32 cellular contexts compared by ENCODE assay signal in genomic region chr5:98795243-98795642, GRCh38. TPM values are rescaled to one million over a fixed set of nuclear protein-coding genes. Genes with fewer than 3 reads are reported as not detected.
DNase-seq lines count a peak whose midpoint lies in the region; ATAC-seq, FAIRE-seq and TF ChIP-seq lines count a peak whose summit lies in the region.
"Had no signal": no experiment of that assay in that cellular context is flagged by ENCODE, and none has a peak within 500 bp of the region (broad histone marks: within the 10 kb centered on the region; RNA-seq: fewer than 3 reads in every experiment).

No MANE protein-coding gene starts in this region.

- no peak for ATAC-seq in GM21619 (IDR thresholded peaks at IDR 0.05; ENCODE audit: unreplicated experiment)
- ATAC-seq in GM18858 (IDR thresholded peaks at IDR 0.05; ENCODE audit: unreplicated experiment) = no peak
- ATAC-seq: effector memory CD8-positive, alpha-beta T cell; esophagus mucosa; gastrocnemius medialis; naive thymus-derived CD8-positive, alpha-beta T cell had no signal

- TF ChIP-seq POLR2A in endothelial cell of umbilical vein (IDR thresholded peaks at IDR 0.05; ENCODE audit: low read depth, low read length) = no peak

- H2AFZ ChIP-seq in OCI-LY7 (ENCODE audit: low read length) = no peak overlapping the region
- no peak overlapping the region for H2AFZ ChIP-seq in endothelial cell of umbilical vein (ENCODE audit: low read depth, low read length)

- POLR2A ChIA-PET in Caco-2 (lab: Charles Lee) = no interaction called here
- POLR2A ChIA-PET in OCI-LY7 (lab: Charles Lee) = interaction anchor here (0.5 to 1.4 kb wide), 4 partner anchors 10 to 258 kb away, joined by 3 to 5 read pairs (median 4); no protein-coding TSS in a partner anchor
- POLR2A ChIA-PET in endothelial cell of umbilical vein (lab: Charles Lee) = interaction anchor here (1.6 kb wide), 1 partner anchor 27 kb away, joined by 5 read pairs; no protein-coding TSS in a partner anchor

- no peaks in the 10 kb centered on the region for H3K9me2 ChIP-seq in OCI-LY7 (ENCODE audit: insufficient read depth, low read length)

- TSS peak; percentile 9 for BruUV-seq in Caco-2 (replicated peaks; lab: Mats Ljungman, UMichigan)
- BruUV-seq in OCI-LY7 (replicated peaks; lab: Mats Ljungman, UMichigan) = TSS peak; percentile 55
- no TSS peak for BruUV-seq in endothelial cell of umbilical vein (replicated peaks; lab: Mats Ljungman, UMichigan)

- H3K9me3 Mint-ChIP-seq in Caco-2 (ENCODE audit: unreplicated experiment) = no peaks in the 10 kb centered on the region
- H3K9me3 Mint-ChIP-seq: activated naive CD4-positive, alpha-beta T cell treated with anti-CD3 and anti-CD28 coated beads, Interleukin-2, amount 50 U/mL, for 24 hours; activated T-helper 1 cell treated with anti-CD3 and anti-CD28 coated beads, Interleukin-12 subunit alpha, Interleukin-12 subunit beta, Interleukin-2, Interleukin-4 antibody, amounts not matched to agents 30 ng/mL and 10 ng/mL and 1 ng/mL, durations not matched to agents 14 hours and 24 hours and 36 hours; effector memory CD8-positive, alpha-beta T cell; naive thymus-derived CD8-positive, alpha-beta T cell had no signal

- intact Hi-C loops in Caco-2 (cut with micrococcal nuclease; ENCODE audit: unreplicated experiment) = no loop called here
- intact Hi-C loops in OCI-LY7 (cut with micrococcal nuclease; ENCODE audit: unreplicated experiment) = no loop called here
- intact Hi-C loops in endothelial cell of umbilical vein (cut with micrococcal nuclease) = loop anchor here (5.0 kb wide), 1 partner anchor 267 kb away; no protein-coding TSS in a partner anchor

- no peak overlapping the region for H3K9ac ChIP-seq in endothelial cell of umbilical vein (replicated peaks; ENCODE audit: extremely low read depth, insufficient read depth, low read length)

- H3K4me3 ChIP-seq in Caco-2 (ENCODE audit: low read depth, low read length) (no peak overlapping the region), OCI-LY7 (ENCODE audit: low read depth, low read length, poor library complexity, severe bottlenecking) (no peak overlapping the region), endothelial cell of umbilical vein (replicated peaks in 1 of 3; ENCODE audit: insufficient read depth in 1 of 3, low read depth in 1 of 3, low read length in 3 of 3) (no peak overlapping the region)
- H3K4me3 ChIP-seq: cardiac muscle cell, coronary artery, gastrocnemius medialis, ovary, spleen, upper lobe of left lung had no signal

- H3K4me1 ChIP-seq in Caco-2 (no peaks in the 10 kb centered on the region), OCI-LY7 (ENCODE audit: insufficient read depth, low read length, poor library complexity, severe bottlenecking) (no peaks in the 10 kb centered on the region), endothelial cell of umbilical vein (ENCODE audit: control insufficient read depth, extremely low read depth, insufficient read depth, low read length) (no peaks in the 10 kb centered on the region)

- H3K27me3 ChIP-seq in Caco-2 (replicated peaks; ENCODE audit: control insufficient read depth, insufficient read depth, low read length) (no peaks in the 10 kb centered on the region), endothelial cell of umbilical vein (ENCODE audit: control insufficient read depth in 2 of 2, insufficient read depth in 2 of 2, low read length in 2 of 2) (no peaks in the 10 kb centered on the region)
- H3K27me3 ChIP-seq: BE2C, cardiac muscle cell, gastrocnemius medialis, ovary, spleen, upper lobe of left lung had no signal

- no peak overlapping the region for H3K27ac Mint-ChIP-seq in Caco-2 (ENCODE audit: unreplicated experiment)
- H3K27ac Mint-ChIP-seq: activated naive CD4-positive, alpha-beta T cell treated with anti-CD3 and anti-CD28 coated beads, Interleukin-2, amount 50 U/mL, for 24 hours; activated T-helper 1 cell treated with anti-CD3 and anti-CD28 coated beads, Interleukin-12 subunit alpha, Interleukin-12 subunit beta, Interleukin-2, Interleukin-4 antibody, amounts not matched to agents 30 ng/mL and 10 ng/mL and 1 ng/mL, durations not matched to agents 14 hours and 24 hours and 36 hours; effector memory CD8-positive, alpha-beta T cell had no signal

- H3K9me1 ChIP-seq in endothelial cell of umbilical vein (replicated peaks; ENCODE audit: control insufficient read depth, extremely low read depth, insufficient read depth, low read length) = no peaks in the 10 kb centered on the region

- H3K79me2 ChIP-seq in OCI-LY7 (ENCODE audit: insufficient read depth, low read depth, low read length) (no peaks in the 10 kb centered on the region), endothelial cell of umbilical vein (ENCODE audit: control insufficient read depth, insufficient read depth, low read length) (peaks cover 38% of the 10 kb centered on the region)

- H3K36me3 Mint-ChIP-seq in Caco-2 (ENCODE audit: insufficient read depth, unreplicated experiment) = peaks cover 19% of the 10 kb centered on the region
- H3K36me3 Mint-ChIP-seq: activated naive CD4-positive, alpha-beta T cell treated with anti-CD3 and anti-CD28 coated beads, Interleukin-2, amount 50 U/mL, for 24 hours had no signal

- CTCF ChIA-PET in Caco-2 (lab: Charles Lee) (interaction anchor here (1.1 kb wide), 1 partner anchor 1497 kb away, joined by 5 read pairs; no protein-coding TSS in a partner anchor), OCI-LY7 (lab: Charles Lee; ENCODE audit: unreplicated experiment) (no interaction called here), endothelial cell of umbilical vein (lab: Charles Lee) (interaction anchor here (0.9 to 6.6 kb wide), 9 partner anchors 8 to 1564 kb away, joined by 3 to 94 read pairs (median 7); partner anchors contain the start of gene RGMB)

- no peaks in the 10 kb centered on the region for H3K27me3 Mint-ChIP-seq in Caco-2 (ENCODE audit: insufficient read depth, unreplicated experiment)
- H3K27me3 Mint-ChIP-seq: activated naive CD4-positive, alpha-beta T cell treated with anti-CD3 and anti-CD28 coated beads, Interleukin-2, amount 50 U/mL, for 24 hours; naive thymus-derived CD8-positive, alpha-beta T cell had no signal

- no peak overlapping the region for H3K4me3 Mint-ChIP-seq in Caco-2 (ENCODE audit: unreplicated experiment)
- H3K4me3 Mint-ChIP-seq: activated naive CD4-positive, alpha-beta T cell treated with anti-CD3 and anti-CD28 coated beads, Interleukin-2, amount 50 U/mL, for 24 hours; activated T-helper 1 cell treated with anti-CD3 and anti-CD28 coated beads, Interleukin-12 subunit alpha, Interleukin-12 subunit beta, Interleukin-2, Interleukin-4 antibody, amounts not matched to agents 30 ng/mL and 10 ng/mL and 1 ng/mL, durations not matched to agents 14 hours and 24 hours and 36 hours; effector memory CD8-positive, alpha-beta T cell; naive thymus-derived CD8-positive, alpha-beta T cell had no signal

- no peak for DNase-seq in Caco-2
- no peak for DNase-seq in OCI-LY7 (ENCODE audit: low spot score)
- DNase-seq in endothelial cell of umbilical vein (ENCODE audit: low read depth, low spot score) = no peak
- DNase-seq in myocyte (ENCODE audit: low read depth) = peak; percentile 9
- no peak for DNase-seq in activated gamma-delta T cell (lab: John Stamatoyannopoulos, UW)
- no peak for DNase-seq in HTR-8/SVneo (ENCODE audit: insufficient read length, low spot score)
- DNase-seq: activated CD4-positive, alpha-beta T cell treated with anti-CD3 and anti-CD28 coated beads, Interleukin-2, amount 50 U/mL, for 4 hours; activated CD4-positive, CD25-positive, alpha-beta regulatory T cell; anterior cingulate cortex; BE2C; DMS79; effector memory CD8-positive, alpha-beta T cell; gastrocnemius medialis; Kasumi-1; MV-4-11; naive thymus-derived CD8-positive, alpha-beta T cell; NCI-H146; NCI-H446 treated with DMSO at 0.1 percent for 48 hours; ovary; retina; Right ventricle myocardium superior; spleen; stimulated activated CD4-positive, alpha-beta T cell treated with anti-CD3 and anti-CD28 coated beads, Interleukin-4, amount 100 ng/mL, for 1 hour; substantia nigra; upper lobe of left lung had no signal

- dilution Hi-C loops in endothelial cell of umbilical vein (cut with MboI; ENCODE audit: extremely low pct_ligation_motif_present, low sequenced_read_pairs) = no loop called here

- H4K20me1 ChIP-seq in OCI-LY7 (ENCODE audit: insufficient read depth, low read length) (no peaks in the 10 kb centered on the region), endothelial cell of umbilical vein (replicated peaks; ENCODE audit: control insufficient read depth, extremely low read depth, insufficient read depth, low read length) (no peaks in the 10 kb centered on the region)

- no peaks in the 10 kb centered on the region for H3K9me3 ChIP-seq in Caco-2
- H3K9me3 ChIP-seq in OCI-LY7 (ENCODE audit: low read length) = no peaks in the 10 kb centered on the region
- no peaks in the 10 kb centered on the region for H3K9me3 ChIP-seq in endothelial cell of umbilical vein (replicated peaks; ENCODE audit: control insufficient read depth, insufficient read depth, low read length)
- H3K9me3 ChIP-seq: BE2C, gastrocnemius medialis, ovary, spleen, upper lobe of left lung had no signal

- FAIRE-seq in endothelial cell of umbilical vein (lab: Jason Lieb, UNC) = peak; percentile 21
- FAIRE-seq in HTR-8/SVneo (lab: Jason Lieb, UNC) = no peak

- peaks cover 3% of the 10 kb centered on the region for H3K36me3 ChIP-seq in Caco-2 (ENCODE audit: control insufficient read depth, insufficient read depth, low read length)
- no peaks in the 10 kb centered on the region for H3K36me3 ChIP-seq in OCI-LY7 (ENCODE audit: insufficient read depth, low read length)
- peaks cover 8% of the 10 kb centered on the region in 2 experiments for H3K36me3 ChIP-seq in endothelial cell of umbilical vein (ENCODE audit: control insufficient read depth in 2 of 2, extremely low read depth in 1 of 2, insufficient read depth in 2 of 2, low read length in 2 of 2)
- H3K36me3 ChIP-seq: cardiac muscle cell, gastrocnemius medialis, ovary had no signal

- no peak overlapping the region for H3K27ac ChIP-seq in OCI-LY7 (ENCODE audit: low read depth, low read length, poor library complexity, severe bottlenecking)
- no peak overlapping the region for H3K27ac ChIP-seq in endothelial cell of umbilical vein (ENCODE audit: insufficient read depth, low read depth, low read length)
- H3K27ac ChIP-seq: cardiac muscle cell, coronary artery, gastrocnemius medialis, ovary, spleen, upper lobe of left lung had no signal

- TF ChIP-seq CTCF in Caco-2 (IDR thresholded peaks at IDR 0.05; ENCODE audit: insufficient read depth in 1 of 2, low read depth in 1 of 2, low read length in 1 of 2, severe bottlenecking in 1 of 2, unreplicated experiment in 1 of 2) = no peak
- no peak for TF ChIP-seq CTCF in OCI-LY7 (conservative IDR thresholded peaks at IDR 0.05; ENCODE audit: low read length)
- TF ChIP-seq CTCF in endothelial cell of umbilical vein (IDR thresholded peaks at IDR 0.05; ENCODE audit: extremely low read depth in 1 of 2, insufficient read depth in 1 of 2, low read depth in 1 of 2, low read length in 2 of 2) = no peak

- peaks cover 7% of the 10 kb centered on the region for H3K4me1 Mint-ChIP-seq in Caco-2 (ENCODE audit: low read depth, unreplicated experiment)

- H3K4me2 ChIP-seq in OCI-LY7 (ENCODE audit: low read length) (no peak overlapping the region), endothelial cell of umbilical vein (ENCODE audit: insufficient read depth, low read length) (no peak overlapping the region)

RNA-seq across cellular contexts. Expression of gene RGMB, which starts 21.8 kb away (rescaled TPM):
- total RNA-seq in Caco-2 (2022) = 16.4 and 17.8 TPM in 2 replicates
- total RNA-seq in OCI-LY7 (2014; rRNA removed; shearing (Covaris generic)) = 9.2 and 9.3 TPM in 2 replicates
- total RNA-seq in OCI-LY7 (2022) = 11.2 and 15.0 TPM in 2 replicates
- total RNA-seq in endothelial cell of umbilical vein = 27.5 and 31.3 TPM in 2 replicates
- 15.0 and 16.2 TPM in 2 replicates for polyA plus RNA-seq in endothelial cell of umbilical vein
- polyA plus RNA-seq in endothelial cell of umbilical vein (2011; cell fraction: cytosol; rRNA removed) = 13.5 and 14.2 TPM in 2 replicates
- 29.2 and 29.3 TPM in 2 replicates for polyA plus RNA-seq in endothelial cell of umbilical vein (2011; cell fraction: nucleus; rRNA removed)
- polyA plus RNA-seq in endothelial cell of umbilical vein (2012) = 11.3 and 14.2 TPM in 2 replicates
- 32.2 and 38.1 TPM in 2 replicates for polyA minus RNA-seq in endothelial cell of umbilical vein
- polyA minus RNA-seq in endothelial cell of umbilical vein (2011; cell fraction: cytosol; rRNA and poly(A)+ RNA removed) = 13.5 TPM
- 60.5 and 67.9 TPM in 2 replicates for polyA minus RNA-seq in endothelial cell of umbilical vein (2011; cell fraction: nucleus; rRNA and poly(A)+ RNA removed)
- 206 and 220 TPM in 2 replicates for total RNA-seq in myocyte
- polyA plus RNA-seq in myocyte (2012) = 77.0 TPM
